Comparison of ENCODE assay signal across 8 cellular contexts in the genomic region with DNA sequence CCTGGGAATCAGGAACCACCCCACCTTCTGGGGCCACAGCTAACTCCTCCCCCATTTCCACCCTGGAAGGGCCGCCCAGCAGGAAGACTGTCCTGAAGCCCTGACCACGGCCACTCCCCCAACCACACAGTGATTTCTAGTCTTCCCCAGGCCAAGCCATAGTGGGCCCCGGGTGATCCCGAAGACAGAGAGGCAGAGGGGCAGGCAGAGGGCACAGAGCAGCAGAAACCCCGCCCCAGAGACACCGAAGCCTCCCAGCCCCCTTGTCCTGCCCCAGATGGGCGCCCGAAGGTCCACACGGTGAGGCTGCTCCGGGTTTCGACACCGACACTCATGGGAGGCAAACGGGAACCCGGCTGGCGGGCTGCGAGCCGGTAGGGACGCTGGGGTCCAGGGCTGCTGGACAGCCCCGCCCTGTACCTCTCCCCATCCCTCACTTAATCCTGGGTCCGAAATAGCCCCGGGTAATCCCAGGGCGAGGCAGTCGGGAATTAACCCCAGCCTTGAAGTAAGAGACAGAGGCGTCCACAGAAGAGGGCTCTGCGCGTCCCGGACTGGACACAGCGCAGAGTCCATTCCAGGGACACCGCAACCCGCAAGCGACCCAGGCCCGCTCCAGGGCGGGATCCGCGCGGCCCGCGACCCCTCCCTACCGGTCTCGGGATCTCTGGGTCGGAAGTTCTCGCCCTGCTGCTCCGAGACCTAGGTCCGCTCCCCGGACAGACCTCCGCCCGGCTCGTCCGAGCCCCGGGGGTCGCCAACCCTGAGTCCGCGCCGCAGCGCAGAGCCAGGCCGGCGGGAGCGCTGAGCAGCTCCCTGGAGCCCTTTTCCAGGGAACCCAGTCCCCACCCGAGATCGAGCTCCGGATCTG.
DNase-seq lines count a peak whose midpoint lies in the region; ATAC-seq and TF ChIP-seq lines count a peak whose summit lies in the region.

No MANE protein-coding gene starts in this region.

- H3K27ac Mint-ChIP-seq in IgD-negative memory B cell = no peak overlapping the region
- no peak overlapping the region for H3K27ac Mint-ChIP-seq in stimulated activated naive B cell treated with anti-CD40 and anti-IgM and Interleukin-4, amounts not matched to agents 10 μg/mL and 1 μg/mL and 100 μg/mL, for 72 hours

- H3K36me3 Mint-ChIP-seq in IgD-negative memory B cell = peaks cover 2% of the 10 kb centered on the region
- peaks cover 7 to 10% of the 10 kb centered on the region in 2 donors for H3K36me3 Mint-ChIP-seq in stimulated activated naive B cell treated with anti-CD40 and anti-IgM and Interleukin-4, amounts not matched to agents 10 μg/mL and 1 μg/mL and 100 μg/mL, for 72 hours

- H3K27me3 ChIP-seq in adipocyte (replicated peaks; ENCODE audit: control insufficient read depth, insufficient read depth, low read length) (peaks cover 50% of the 10 kb centered on the region), kidney epithelial cell (ENCODE audit: control insufficient read depth, insufficient read depth, low read length) (peaks cover 55% of the 10 kb centered on the region)

- H3K9me3 Mint-ChIP-seq in IgD-negative memory B cell = peaks cover 0 to 12% (median 1%) of the 10 kb centered on the region in 3 donors
- H3K9me3 Mint-ChIP-seq in stimulated activated naive B cell treated with anti-CD40 and anti-IgM and Interleukin-4, amounts not matched to agents 10 μg/mL and 1 μg/mL and 100 μg/mL, for 72 hours = peaks cover 7 to 8% of the 10 kb centered on the region in 2 donors

- peak overlapping the region in 3 of 4 donors; percentile 38 to 71 (median 51) for H3K4me3 Mint-ChIP-seq in IgD-negative memory B cell
- H3K4me3 Mint-ChIP-seq in stimulated activated naive B cell treated with anti-CD40 and anti-IgM and Interleukin-4, amounts not matched to agents 10 μg/mL and 1 μg/mL and 100 μg/mL, for 72 hours = peak overlapping the region; percentile 67 to 79

- no peak for TF ChIP-seq CTCF in kidney epithelial cell (IDR thresholded peaks at IDR 0.05; ENCODE audit: insufficient read depth, low read length, poor library complexity, severe bottlenecking)

- peaks cover 22% of the 10 kb centered on the region for H3K9me3 ChIP-seq in adipocyte (ENCODE audit: control insufficient read depth, low read length)

- H3K4me1 ChIP-seq in adipocyte (ENCODE audit: control insufficient read depth, insufficient read depth, low read length) = peaks cover 14% of the 10 kb centered on the region

- H3K4me1 Mint-ChIP-seq in IgD-negative memory B cell = peaks cover 3 to 9% (median 4%) of the 10 kb centered on the region in 3 donors
- peaks cover 8 to 14% of the 10 kb centered on the region in 2 donors for H3K4me1 Mint-ChIP-seq in stimulated activated naive B cell treated with anti-CD40 and anti-IgM and Interleukin-4, amounts not matched to agents 10 μg/mL and 1 μg/mL and 100 μg/mL, for 72 hours

- peak overlapping the region; percentile 66 for H3K4me3 ChIP-seq in adipocyte (ENCODE audit: low read length)
- H3K4me3 ChIP-seq in kidney epithelial cell (ENCODE audit: low read depth, low read length) = peak overlapping the region; percentile 31

- no peaks in the 10 kb centered on the region for H3K36me3 ChIP-seq in adipocyte (ENCODE audit: control insufficient read depth, insufficient read depth, low read length, severe bottlenecking)
- no peaks in the 10 kb centered on the region for H3K36me3 ChIP-seq in kidney epithelial cell (ENCODE audit: control insufficient read depth, insufficient read depth, low read length)

- peaks cover 38% of the 10 kb centered on the region for H3K27me3 Mint-ChIP-seq in IgD-negative memory B cell
- peaks cover 50 to 73% of the 10 kb centered on the region in 2 donors for H3K27me3 Mint-ChIP-seq in stimulated activated naive B cell treated with anti-CD40 and anti-IgM and Interleukin-4, amounts not matched to agents 10 μg/mL and 1 μg/mL and 100 μg/mL, for 72 hours

- peak overlapping the region; percentile 60 for H3K9ac ChIP-seq in adipocyte (ENCODE audit: low read length)

- ATAC-seq in stimulated activated naive B cell treated with anti-CD40 and anti-IgM and Interleukin-4, amounts not matched to agents 10 μg/mL and 1 μg/mL and 100 μg/mL, for 72 hours (replicated peaks) = peak; percentile 3 to 9
- ATAC-seq in GM19467 (IDR thresholded peaks at IDR 0.05; ENCODE audit: unreplicated experiment) (no peak), HG03159 (IDR thresholded peaks at IDR 0.05; ENCODE audit: unreplicated experiment) (no peak)

- DNase-seq in adipocyte (ENCODE audit: low read depth) (no peak), kidney epithelial cell (ENCODE audit: low read depth) (no peak), cerebellum (ENCODE audit: low spot score) (no peak)
- no peak for DNase-seq in stimulated activated naive B cell treated with anti-CD40 and anti-IgM and Interleukin-4, amounts not matched to agents 10 μg/mL and 1 μg/mL and 100 μg/mL, for 72 hours
- no peak for DNase-seq in stimulated activated CD4-positive, alpha-beta T cell treated with anti-CD3 and anti-CD28 coated beads, Interleukin-12 subunit alpha, Interleukin-12 subunit beta, amount 100 ng/mL, for 4 hours

Comparison
In these comparisons a context has a peak if more than half of its experiments do, and no peak if none do; other contexts are left out.
1. ATAC-seq: peak in stimulated activated naive B cell treated with anti-CD40 and anti-IgM and Interleukin-4, amounts not matched to agents 10 μg/mL and 1 μg/mL and 100 μg/mL, for 72 hours (2 of 2); none in GM19467 (single experiment) and HG03159 (single experiment).